ENCODE assay signal across 1 cellular context in genomic region chr2:97751752-97752151, GRCh38.
TF ChIP-seq lines count a peak whose summit lies in the region.

No MANE protein-coding gene starts in this region.

TF ChIP-seq in H1, 55 proteins besides CTCF, POLR2A, EP300 and RAD21 (continued from another document):
- TF ChIP-seq POLR2AphosphoS5 (IDR thresholded peaks at IDR 0.05; ENCODE audit: low read depth, low read length) (no peak), JUND (IDR thresholded peaks at IDR 0.05; ENCODE audit: low read length) (no peak), TBP (IDR thresholded peaks at IDR 0.05; ENCODE audit: low read depth, low read length) (no peak)
TF ChIP-seq in H1: peak in this region for 0.
